Comparison of ENCODE assay signal across 2 cellular contexts in the genomic region with DNA sequence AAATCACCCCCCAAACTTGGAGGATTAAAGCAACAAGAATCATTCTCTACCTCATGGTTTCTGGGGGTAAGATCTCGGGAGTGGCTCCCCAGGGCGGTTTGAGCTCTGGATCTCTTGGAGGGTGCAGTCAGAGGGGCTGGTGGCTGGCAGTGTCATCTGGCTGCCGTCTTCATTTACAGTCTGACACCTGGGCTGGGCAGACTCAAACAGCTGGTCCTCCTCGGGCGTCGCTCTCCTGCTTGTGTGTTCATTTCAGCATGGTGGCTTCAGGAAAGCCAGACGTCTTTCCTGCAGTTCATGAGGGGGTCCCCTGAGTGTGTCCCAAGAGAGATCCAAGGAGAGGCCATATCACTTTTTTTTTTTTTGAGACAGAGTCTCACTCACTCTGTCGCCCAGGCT.
TF ChIP-seq lines count a peak whose summit lies in the region.

No MANE protein-coding gene starts in this region.

TF ChIP-seq in A549, 52 proteins besides CTCF, POLR2A, EP300 and RAD21:
- TF ChIP-seq CEBPB (IDR thresholded peaks at IDR 0.05), result no peak
- TF ChIP-seq ESRRA (IDR thresholded peaks at IDR 0.05; ENCODE audit: borderline replicate concordance, low read length), result no peak

TF ChIP-seq in HCT116, 20 proteins besides CTCF, POLR2A, EP300 and RAD21:
- TF ChIP-seq CBX3 (IDR thresholded peaks at IDR 0.05; ENCODE audit: low read depth) (0 out of 2 replicates have a peak, but pooled peaks have one; percentile 10), TCF7L2 (IDR thresholded peaks at IDR 0.05; ENCODE audit: borderline replicate concordance, extremely low read depth, insufficient read depth, insufficient read length) (no peak), EZH2 (IDR thresholded peaks at IDR 0.05) (no peak), ELF1 (IDR thresholded peaks at IDR 0.05; ENCODE audit: borderline replicate concordance, low read depth) (no peak)
